In genomic region chr20:16397053-16397452, GRCh38 we compare ENCODE assay signal across 1 cellular context.
TF ChIP-seq lines count a peak whose summit lies in the region.

No MANE protein-coding gene starts in this region.

TF ChIP-seq in GM23338, 12 proteins besides CTCF, POLR2A, EP300 and RAD21 (continued from another document):
- TF ChIP-seq ZNF462 (CRISPR knock-in tag; IDR thresholded peaks at IDR 0.05): no peak
- no peak for TF ChIP-seq ZNF114 (CRISPR knock-in tag; IDR thresholded peaks at IDR 0.05)
- no peak for TF ChIP-seq REST (IDR thresholded peaks at IDR 0.05; ENCODE audit: unreplicated experiment)
- TF ChIP-seq EZH2 (IDR thresholded peaks at IDR 0.05; ENCODE audit: low read depth, unreplicated experiment): no peak
- no peak for TF ChIP-seq POLR2AphosphoS5 (IDR thresholded peaks at IDR 0.05; ENCODE audit: low read depth)
- TF ChIP-seq ETS1 (IDR thresholded peaks at IDR 0.05): no peak
- no peak for TF ChIP-seq JUNB (IDR thresholded peaks at IDR 0.05; ENCODE audit: unreplicated experiment)
